2 cellular contexts compared by ENCODE assay signal in the genomic region with DNA sequence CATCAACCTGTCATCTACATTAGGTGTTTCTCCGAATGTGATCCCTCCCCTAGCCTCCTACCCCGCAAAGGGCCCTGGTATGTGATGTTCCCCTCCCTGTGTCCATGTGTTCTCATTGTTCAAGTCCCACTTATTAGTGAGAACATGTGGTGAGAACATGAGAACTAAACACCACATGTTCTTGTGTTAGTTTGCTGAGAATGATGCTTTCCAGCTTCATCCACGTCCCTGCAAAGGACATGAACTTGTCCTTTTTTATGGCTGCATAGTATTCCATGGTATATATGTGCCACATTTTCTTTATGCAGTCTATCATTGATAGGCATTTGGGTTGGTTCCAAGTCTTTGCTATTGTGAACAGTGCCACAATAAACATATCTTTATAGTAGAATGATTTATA. TPM values are rescaled to one million over a fixed set of nuclear protein-coding genes. Genes with fewer than 3 reads are reported as not detected.
"Had no signal": no experiment of that assay in that cellular context is flagged by ENCODE, and none has a peak within 500 bp of the region (broad histone marks: within the 10 kb centered on the region; RNA-seq: fewer than 3 reads in every experiment).

No MANE protein-coding gene starts in this region.

RNA-seq across cellular contexts. Expression of a gene that starts 43.3 kb away (rescaled TPM):
- total RNA-seq: HT-29 had no signal
- polyA plus RNA-seq: IgD-negative memory B cell had no signal
